In genomic region chr7:70710011-70710480, GRCh38 we compare ENCODE assay signal across 11 cellular contexts.
DNase-seq lines count a peak whose midpoint lies in the region; ATAC-seq and TF ChIP-seq lines count a peak whose summit lies in the region.
"Had no signal": no experiment of that assay in that cellular context is flagged by ENCODE, and none has a peak within 500 bp of the region (broad histone marks: within the 10 kb centered on the region; RNA-seq: fewer than 3 reads in every experiment).

No MANE protein-coding gene starts in this region.

- H3K4me3 ChIP-seq in epithelial cell of esophagus (ENCODE audit: low read length): no peak overlapping the region
- no peak overlapping the region for H3K4me3 ChIP-seq in gastrocnemius medialis
- no peak overlapping the region for H3K4me3 ChIP-seq in spleen
- H3K4me3 ChIP-seq: upper lobe of left lung had no signal

- in situ Hi-C loops in gastrocnemius medialis (cut with MboI; ENCODE audit: low sequenced_read_pairs in 4 of 4): loop anchor here in 1 of 4 donors (25.0 kb wide), 1 partner anchor 648 kb away; no protein-coding TSS in a partner anchor

- no peak for TF ChIP-seq POLR2A in gastrocnemius medialis (IDR thresholded peaks at IDR 0.05)
- no peak for TF ChIP-seq POLR2A in spleen (IDR thresholded peaks at IDR 0.05)

- H3K9me3 ChIP-seq in gastrocnemius medialis: no peaks in the 10 kb centered on the region
- peaks cover 0 to 13% (median 8%) of the 10 kb centered on the region in 8 donors for H3K9me3 ChIP-seq in spleen

- intact Hi-C loops in gastrocnemius medialis (cut with DNase I; ENCODE audit: low total_unique reads): loop anchor here (1.0 to 10.0 kb wide), 2 partner anchors 11 to 905 kb away; no protein-coding TSS in a partner anchor
- intact Hi-C loops in spleen (cut with DNase I; ENCODE audit: low total_unique reads): no loop called here

- WGBS in spleen, 5 donors: 50 to 63% (median 59%) methylated on average over 4 of the region's 4 CpGs

- peaks cover 0 to 6% of the 10 kb centered on the region in 2 donors for H3K36me3 Mint-ChIP-seq in activated naive CD4-positive, alpha-beta T cell treated with anti-CD3 and anti-CD28 coated beads, Interleukin-2, amount 50 U/mL, for 72 hours

- peak; percentile 24 for DNase-seq in NCI-H2196 (lab: John Stamatoyannopoulos, UW; ENCODE audit: unreplicated experiment)
- DNase-seq in NCI-H2196 treated with DMSO at 0.1 percent for 48 hours (lab: John Stamatoyannopoulos, UW; ENCODE audit: unreplicated experiment): no peak
- DNase-seq in MV-4-11 (lab: John Stamatoyannopoulos, UW): peak; percentile 43
- DNase-seq in epithelial cell of esophagus (ENCODE audit: low read depth): peak; percentile 96
- DNase-seq in gastrocnemius medialis: peak in 1 of 2 donors; percentile 44
- no peak for DNase-seq in activated naive CD4-positive, alpha-beta T cell treated with anti-CD3 and anti-CD28 coated beads, Interleukin-2, amount 50 U/mL, for 72 hours (ENCODE audit: low spot score in 2 of 2)
- DNase-seq in spleen: no peak
- DNase-seq in iPS-NIHi11 (ENCODE audit: low spot score): no peak
- DNase-seq: right cardiac atrium had no signal

- H3K36me3 ChIP-seq in gastrocnemius medialis (no peaks in the 10 kb centered on the region), spleen (no peaks in the 10 kb centered on the region)
- H3K36me3 ChIP-seq: upper lobe of left lung had no signal

- peak; percentile 71 to 77 for ATAC-seq in gastrocnemius medialis
- no peak for ATAC-seq in activated naive CD4-positive, alpha-beta T cell treated with anti-CD3 and anti-CD28 coated beads, Interleukin-2, amount 50 U/mL, for 72 hours

- H3K9me3 Mint-ChIP-seq in activated naive CD4-positive, alpha-beta T cell treated with anti-CD3 and anti-CD28 coated beads, Interleukin-2, amount 50 U/mL, for 72 hours: peaks cover 5 to 6% of the 10 kb centered on the region in 2 donors

- H3K4me1 ChIP-seq in gastrocnemius medialis: peaks cover 35 to 62% of the 10 kb centered on the region in 2 donors
- no peaks in the 10 kb centered on the region for H3K4me1 ChIP-seq in spleen

- H3K27ac ChIP-seq in gastrocnemius medialis: peak overlapping the region; percentile 47 to 82 (median 68)
- no peak overlapping the region for H3K27ac ChIP-seq in spleen
- H3K27ac ChIP-seq: C4-2B, upper lobe of left lung had no signal

- no peak overlapping the region for H3K27ac Mint-ChIP-seq in activated naive CD4-positive, alpha-beta T cell treated with anti-CD3 and anti-CD28 coated beads, Interleukin-2, amount 50 U/mL, for 72 hours

- TF ChIP-seq CTCF in epithelial cell of esophagus (IDR thresholded peaks at IDR 0.05; ENCODE audit: insufficient read depth, low read depth, low read length, missing control alignments): no peak
- no peak for TF ChIP-seq CTCF in gastrocnemius medialis (IDR thresholded peaks at IDR 0.05 in 4 of 5, conservative IDR thresholded peaks at IDR 0.05 in 1 of 5)
- TF ChIP-seq CTCF in spleen (IDR thresholded peaks at IDR 0.05 in 8 of 11, conservative IDR thresholded peaks at IDR 0.05 in 3 of 11): no peak

- no peaks in the 10 kb centered on the region for H3K27me3 ChIP-seq in gastrocnemius medialis
- no peaks in the 10 kb centered on the region for H3K27me3 ChIP-seq in spleen (replicated peaks in 1 of 7)
- H3K27me3 ChIP-seq: upper lobe of left lung had no signal

Comparison
In these comparisons a context has a peak if more than half of its experiments do, and no peak if none do; other contexts are left out.
1. DNase-seq: peak in NCI-H2196 (single experiment), MV-4-11 (single experiment) and epithelial cell of esophagus (single experiment); none in NCI-H2196 treated with DMSO at 0.1 percent for 48 hours (single experiment), activated naive CD4-positive, alpha-beta T cell treated with anti-CD3 and anti-CD28 coated beads, Interleukin-2, amount 50 U/mL, for 72 hours (0 of 2), spleen (single experiment) and iPS-NIHi11 (single experiment).
2. ATAC-seq: peak in gastrocnemius medialis (2 of 2); none in activated naive CD4-positive, alpha-beta T cell treated with anti-CD3 and anti-CD28 coated beads, Interleukin-2, amount 50 U/mL, for 72 hours (0 of 2).
3. H3K27ac ChIP-seq: peak in gastrocnemius medialis (4 of 4); none in spleen (0 of 8).